Comparison of ENCODE assay signal across 1 cellular context in the genomic region with DNA sequence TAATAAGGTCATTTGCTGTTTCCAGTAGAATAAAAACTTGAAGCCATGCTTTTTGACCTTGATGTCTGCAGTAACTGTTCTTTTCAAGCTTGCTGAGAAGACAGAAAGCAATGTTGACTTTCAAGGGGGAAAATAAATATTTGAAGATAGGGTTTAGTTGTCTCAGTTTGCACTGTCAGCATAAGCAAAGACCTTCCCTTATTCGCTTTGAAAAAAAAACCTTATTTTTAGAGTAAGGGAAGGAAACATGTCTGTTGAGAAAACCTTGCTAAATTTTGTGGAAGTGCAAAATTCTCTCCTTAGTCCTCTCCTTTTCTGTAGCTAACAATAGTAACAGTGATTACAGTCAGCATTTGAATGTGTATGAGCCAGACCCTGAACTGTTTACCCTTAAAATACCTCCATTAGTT.
A peak's percentile ranks its signal among the peaks of the same experiment; 100 is the strongest.
TF ChIP-seq lines count a peak whose summit lies in the region.

No MANE protein-coding gene starts in this region.

TF ChIP-seq in HepG2, 621 proteins besides CTCF, POLR2A, EP300 and RAD21 (continued from another document and continues in another):
- TF ChIP-seq, protein P1, sequence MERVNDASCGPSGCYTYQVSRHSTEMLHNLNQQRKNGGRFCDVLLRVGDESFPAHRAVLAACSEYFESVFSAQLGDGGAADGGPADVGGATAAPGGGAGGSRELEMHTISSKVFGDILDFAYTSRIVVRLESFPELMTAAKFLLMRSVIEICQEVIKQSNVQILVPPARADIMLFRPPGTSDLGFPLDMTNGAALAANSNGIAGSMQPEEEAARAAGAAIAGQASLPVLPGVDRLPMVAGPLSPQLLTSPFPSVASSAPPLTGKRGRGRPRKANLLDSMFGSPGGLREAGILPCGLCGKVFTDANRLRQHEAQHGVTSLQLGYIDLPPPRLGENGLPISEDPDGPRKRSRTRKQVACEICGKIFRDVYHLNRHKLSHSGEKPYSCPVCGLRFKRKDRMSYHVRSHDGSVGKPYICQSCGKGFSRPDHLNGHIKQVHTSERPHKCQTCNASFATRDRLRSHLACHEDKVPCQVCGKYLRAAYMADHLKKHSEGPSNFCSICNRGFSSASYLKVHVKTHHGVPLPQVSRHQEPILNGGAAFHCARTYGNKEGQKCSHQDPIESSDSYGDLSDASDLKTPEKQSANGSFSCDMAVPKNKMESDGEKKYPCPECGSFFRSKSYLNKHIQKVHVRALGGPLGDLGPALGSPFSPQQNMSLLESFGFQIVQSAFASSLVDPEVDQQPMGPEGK (CRISPR knock-in tag; IDR thresholded peaks at IDR 0.05), result peak; percentile 52; the same call in 1 of the 2 replicates
- TF ChIP-seq, protein P2, sequence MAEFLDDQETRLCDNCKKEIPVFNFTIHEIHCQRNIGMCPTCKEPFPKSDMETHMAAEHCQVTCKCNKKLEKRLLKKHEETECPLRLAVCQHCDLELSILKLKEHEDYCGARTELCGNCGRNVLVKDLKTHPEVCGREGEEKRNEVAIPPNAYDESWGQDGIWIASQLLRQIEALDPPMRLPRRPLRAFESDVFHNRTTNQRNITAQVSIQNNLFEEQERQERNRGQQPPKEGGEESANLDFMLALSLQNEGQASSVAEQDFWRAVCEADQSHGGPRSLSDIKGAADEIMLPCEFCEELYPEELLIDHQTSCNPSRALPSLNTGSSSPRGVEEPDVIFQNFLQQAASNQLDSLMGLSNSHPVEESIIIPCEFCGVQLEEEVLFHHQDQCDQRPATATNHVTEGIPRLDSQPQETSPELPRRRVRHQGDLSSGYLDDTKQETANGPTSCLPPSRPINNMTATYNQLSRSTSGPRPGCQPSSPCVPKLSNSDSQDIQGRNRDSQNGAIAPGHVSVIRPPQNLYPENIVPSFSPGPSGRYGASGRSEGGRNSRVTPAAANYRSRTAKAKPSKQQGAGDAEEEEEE (CRISPR knock-in tag; IDR thresholded peaks at IDR 0.05; ENCODE audit: borderline replicate concordance), result no peak
- TF ChIP-seq, protein P3, sequence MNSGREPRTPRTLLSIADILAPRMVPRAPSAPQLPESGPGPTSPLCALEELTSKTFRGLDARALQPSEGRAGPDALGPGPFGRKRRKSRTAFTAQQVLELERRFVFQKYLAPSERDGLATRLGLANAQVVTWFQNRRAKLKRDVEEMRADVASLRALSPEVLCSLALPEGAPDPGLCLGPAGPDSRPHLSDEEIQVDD (CRISPR knock-in tag; IDR thresholded peaks at IDR 0.05; ENCODE audit: borderline replicate concordance), result no peak
- no peak for TF ChIP-seq ZNF746 (CRISPR knock-in tag; IDR thresholded peaks at IDR 0.05)
- TF ChIP-seq TRIM24 (CRISPR knock-in tag; IDR thresholded peaks at IDR 0.05), result no peak
- TF ChIP-seq ZNF260 (CRISPR knock-in tag; IDR thresholded peaks at IDR 0.05; ENCODE audit: borderline replicate concordance, low read depth), result no peak
- no peak for TF ChIP-seq SRY (CRISPR knock-in tag; IDR thresholded peaks at IDR 0.05)
- TF ChIP-seq SMARCE1 (IDR thresholded peaks at IDR 0.05; ENCODE audit: borderline replicate concordance), result no peak
- no peak for TF ChIP-seq ZNF850 (CRISPR knock-in tag; conservative IDR thresholded peaks at IDR 0.05)
- no peak for TF ChIP-seq ZNF839 (CRISPR knock-in tag; IDR thresholded peaks at IDR 0.05; ENCODE audit: borderline replicate concordance)
- TF ChIP-seq, protein P4, sequence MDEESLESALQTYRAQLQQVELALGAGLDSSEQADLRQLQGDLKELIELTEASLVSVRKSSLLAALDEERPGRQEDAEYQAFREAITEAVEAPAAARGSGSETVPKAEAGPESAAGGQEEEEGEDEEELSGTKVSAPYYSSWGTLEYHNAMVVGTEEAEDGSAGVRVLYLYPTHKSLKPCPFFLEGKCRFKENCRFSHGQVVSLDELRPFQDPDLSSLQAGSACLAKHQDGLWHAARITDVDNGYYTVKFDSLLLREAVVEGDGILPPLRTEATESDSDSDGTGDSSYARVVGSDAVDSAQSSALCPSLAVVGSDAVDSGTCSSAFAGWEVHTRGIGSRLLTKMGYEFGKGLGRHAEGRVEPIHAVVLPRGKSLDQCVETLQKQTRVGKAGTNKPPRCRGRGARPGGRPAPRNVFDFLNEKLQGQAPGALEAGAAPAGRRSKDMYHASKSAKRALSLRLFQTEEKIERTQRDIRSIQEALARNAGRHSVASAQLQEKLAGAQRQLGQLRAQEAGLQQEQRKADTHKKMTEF (CRISPR knock-in tag; IDR thresholded peaks at IDR 0.05), result no peak
- TF ChIP-seq ZNF24 (IDR thresholded peaks at IDR 0.05), result no peak
- TF ChIP-seq, protein P5, sequence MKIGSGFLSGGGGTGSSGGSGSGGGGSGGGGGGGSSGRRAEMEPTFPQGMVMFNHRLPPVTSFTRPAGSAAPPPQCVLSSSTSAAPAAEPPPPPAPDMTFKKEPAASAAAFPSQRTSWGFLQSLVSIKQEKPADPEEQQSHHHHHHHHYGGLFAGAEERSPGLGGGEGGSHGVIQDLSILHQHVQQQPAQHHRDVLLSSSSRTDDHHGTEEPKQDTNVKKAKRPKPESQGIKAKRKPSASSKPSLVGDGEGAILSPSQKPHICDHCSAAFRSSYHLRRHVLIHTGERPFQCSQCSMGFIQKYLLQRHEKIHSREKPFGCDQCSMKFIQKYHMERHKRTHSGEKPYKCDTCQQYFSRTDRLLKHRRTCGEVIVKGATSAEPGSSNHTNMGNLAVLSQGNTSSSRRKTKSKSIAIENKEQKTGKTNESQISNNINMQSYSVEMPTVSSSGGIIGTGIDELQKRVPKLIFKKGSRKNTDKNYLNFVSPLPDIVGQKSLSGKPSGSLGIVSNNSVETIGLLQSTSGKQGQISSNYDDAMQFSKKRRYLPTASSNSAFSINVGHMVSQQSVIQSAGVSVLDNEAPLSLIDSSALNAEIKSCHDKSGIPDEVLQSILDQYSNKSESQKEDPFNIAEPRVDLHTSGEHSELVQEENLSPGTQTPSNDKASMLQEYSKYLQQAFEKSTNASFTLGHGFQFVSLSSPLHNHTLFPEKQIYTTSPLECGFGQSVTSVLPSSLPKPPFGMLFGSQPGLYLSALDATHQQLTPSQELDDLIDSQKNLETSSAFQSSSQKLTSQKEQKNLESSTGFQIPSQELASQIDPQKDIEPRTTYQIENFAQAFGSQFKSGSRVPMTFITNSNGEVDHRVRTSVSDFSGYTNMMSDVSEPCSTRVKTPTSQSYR (CRISPR knock-in tag; IDR thresholded peaks at IDR 0.05; ENCODE audit: borderline replicate concordance), result peak; percentile 37; the same call in 1 of the 2 replicates
- no peak for TF ChIP-seq CBFB (CRISPR knock-in tag; IDR thresholded peaks at IDR 0.05)
- 0 out of 2 replicates have a peak, but pooled peaks have one; percentile 38 for TF ChIP-seq SP5 (CRISPR knock-in tag; IDR thresholded peaks at IDR 0.05; ENCODE audit: borderline replicate concordance, low read depth)
- no peak for TF ChIP-seq ZNF841 (CRISPR knock-in tag; IDR thresholded peaks at IDR 0.05; ENCODE audit: borderline replicate concordance)
- TF ChIP-seq, protein P6, sequence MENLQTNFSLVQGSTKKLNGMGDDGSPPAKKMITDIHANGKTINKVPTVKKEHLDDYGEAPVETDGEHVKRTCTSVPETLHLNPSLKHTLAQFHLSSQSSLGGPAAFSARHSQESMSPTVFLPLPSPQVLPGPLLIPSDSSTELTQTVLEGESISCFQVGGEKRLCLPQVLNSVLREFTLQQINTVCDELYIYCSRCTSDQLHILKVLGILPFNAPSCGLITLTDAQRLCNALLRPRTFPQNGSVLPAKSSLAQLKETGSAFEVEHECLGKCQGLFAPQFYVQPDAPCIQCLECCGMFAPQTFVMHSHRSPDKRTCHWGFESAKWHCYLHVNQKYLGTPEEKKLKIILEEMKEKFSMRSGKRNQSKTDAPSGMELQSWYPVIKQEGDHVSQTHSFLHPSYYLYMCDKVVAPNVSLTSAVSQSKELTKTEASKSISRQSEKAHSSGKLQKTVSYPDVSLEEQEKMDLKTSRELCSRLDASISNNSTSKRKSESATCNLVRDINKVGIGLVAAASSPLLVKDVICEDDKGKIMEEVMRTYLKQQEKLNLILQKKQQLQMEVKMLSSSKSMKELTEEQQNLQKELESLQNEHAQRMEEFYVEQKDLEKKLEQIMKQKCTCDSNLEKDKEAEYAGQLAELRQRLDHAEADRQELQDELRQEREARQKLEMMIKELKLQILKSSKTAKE (CRISPR knock-in tag; IDR thresholded peaks at IDR 0.05; ENCODE audit: borderline replicate concordance), result peak; percentile 76
- no peak for TF ChIP-seq RFXAP (CRISPR knock-in tag; IDR thresholded peaks at IDR 0.05; ENCODE audit: borderline replicate concordance)
- TF ChIP-seq CHD4 (IDR thresholded peaks at IDR 0.05; ENCODE audit: borderline replicate concordance, low read length), result no peak
- TF ChIP-seq, protein P7, sequence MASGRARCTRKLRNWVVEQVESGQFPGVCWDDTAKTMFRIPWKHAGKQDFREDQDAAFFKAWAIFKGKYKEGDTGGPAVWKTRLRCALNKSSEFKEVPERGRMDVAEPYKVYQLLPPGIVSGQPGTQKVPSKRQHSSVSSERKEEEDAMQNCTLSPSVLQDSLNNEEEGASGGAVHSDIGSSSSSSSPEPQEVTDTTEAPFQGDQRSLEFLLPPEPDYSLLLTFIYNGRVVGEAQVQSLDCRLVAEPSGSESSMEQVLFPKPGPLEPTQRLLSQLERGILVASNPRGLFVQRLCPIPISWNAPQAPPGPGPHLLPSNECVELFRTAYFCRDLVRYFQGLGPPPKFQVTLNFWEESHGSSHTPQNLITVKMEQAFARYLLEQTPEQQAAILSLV (CRISPR knock-in tag; IDR thresholded peaks at IDR 0.05; ENCODE audit: borderline replicate concordance), result no peak
- no peak for TF ChIP-seq AGO1 (IDR thresholded peaks at IDR 0.05; ENCODE audit: low read depth, low read length, poor library complexity, severe bottlenecking)
- peak; percentile 26; the same call in 1 of the 2 replicates for TF ChIP-seq PHF21A (CRISPR knock-in tag; IDR thresholded peaks at IDR 0.05)
- no peak for TF ChIP-seq ZKSCAN5 (CRISPR knock-in tag; IDR thresholded peaks at IDR 0.05)
- TF ChIP-seq HOXA9 (CRISPR knock-in tag; IDR thresholded peaks at IDR 0.05; ENCODE audit: borderline replicate concordance), result no peak
- TF ChIP-seq FIP1L1 (IDR thresholded peaks at IDR 0.05; ENCODE audit: borderline replicate concordance, insufficient read depth, low read depth, low read length), result no peak
- TF ChIP-seq PLRG1 (conservative IDR thresholded peaks at IDR 0.05), result no peak
- no peak for TF ChIP-seq ZNF224 (CRISPR knock-in tag; IDR thresholded peaks at IDR 0.05)
- no peak for TF ChIP-seq SOX13 (IDR thresholded peaks at IDR 0.05)
- peak in 1 of 2 experiments; percentile 93; a peak in 2 of 4 replicates for TF ChIP-seq SOX13 (CRISPR knock-in tag; conservative IDR thresholded peaks at IDR 0.05 in 1 of 2, IDR thresholded peaks at IDR 0.05 in 1 of 2)
- TF ChIP-seq, protein P8, sequence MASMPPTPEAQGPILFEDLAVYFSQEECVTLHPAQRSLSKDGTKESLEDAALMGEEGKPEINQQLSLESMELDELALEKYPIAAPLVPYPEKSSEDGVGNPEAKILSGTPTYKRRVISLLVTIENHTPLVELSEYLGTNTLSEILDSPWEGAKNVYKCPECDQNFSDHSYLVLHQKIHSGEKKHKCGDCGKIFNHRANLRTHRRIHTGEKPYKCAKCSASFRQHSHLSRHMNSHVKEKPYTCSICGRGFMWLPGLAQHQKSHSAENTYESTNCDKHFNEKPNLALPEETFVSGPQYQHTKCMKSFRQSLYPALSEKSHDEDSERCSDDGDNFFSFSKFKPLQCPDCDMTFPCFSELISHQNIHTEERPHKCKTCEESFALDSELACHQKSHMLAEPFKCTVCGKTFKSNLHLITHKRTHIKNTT (CRISPR knock-in tag; IDR thresholded peaks at IDR 0.05), result no peak
- no peak for TF ChIP-seq PHF20 (CRISPR knock-in tag; IDR thresholded peaks at IDR 0.05)
- no peak for TF ChIP-seq NFYB (CRISPR knock-in tag; IDR thresholded peaks at IDR 0.05)
- TF ChIP-seq, protein P9, sequence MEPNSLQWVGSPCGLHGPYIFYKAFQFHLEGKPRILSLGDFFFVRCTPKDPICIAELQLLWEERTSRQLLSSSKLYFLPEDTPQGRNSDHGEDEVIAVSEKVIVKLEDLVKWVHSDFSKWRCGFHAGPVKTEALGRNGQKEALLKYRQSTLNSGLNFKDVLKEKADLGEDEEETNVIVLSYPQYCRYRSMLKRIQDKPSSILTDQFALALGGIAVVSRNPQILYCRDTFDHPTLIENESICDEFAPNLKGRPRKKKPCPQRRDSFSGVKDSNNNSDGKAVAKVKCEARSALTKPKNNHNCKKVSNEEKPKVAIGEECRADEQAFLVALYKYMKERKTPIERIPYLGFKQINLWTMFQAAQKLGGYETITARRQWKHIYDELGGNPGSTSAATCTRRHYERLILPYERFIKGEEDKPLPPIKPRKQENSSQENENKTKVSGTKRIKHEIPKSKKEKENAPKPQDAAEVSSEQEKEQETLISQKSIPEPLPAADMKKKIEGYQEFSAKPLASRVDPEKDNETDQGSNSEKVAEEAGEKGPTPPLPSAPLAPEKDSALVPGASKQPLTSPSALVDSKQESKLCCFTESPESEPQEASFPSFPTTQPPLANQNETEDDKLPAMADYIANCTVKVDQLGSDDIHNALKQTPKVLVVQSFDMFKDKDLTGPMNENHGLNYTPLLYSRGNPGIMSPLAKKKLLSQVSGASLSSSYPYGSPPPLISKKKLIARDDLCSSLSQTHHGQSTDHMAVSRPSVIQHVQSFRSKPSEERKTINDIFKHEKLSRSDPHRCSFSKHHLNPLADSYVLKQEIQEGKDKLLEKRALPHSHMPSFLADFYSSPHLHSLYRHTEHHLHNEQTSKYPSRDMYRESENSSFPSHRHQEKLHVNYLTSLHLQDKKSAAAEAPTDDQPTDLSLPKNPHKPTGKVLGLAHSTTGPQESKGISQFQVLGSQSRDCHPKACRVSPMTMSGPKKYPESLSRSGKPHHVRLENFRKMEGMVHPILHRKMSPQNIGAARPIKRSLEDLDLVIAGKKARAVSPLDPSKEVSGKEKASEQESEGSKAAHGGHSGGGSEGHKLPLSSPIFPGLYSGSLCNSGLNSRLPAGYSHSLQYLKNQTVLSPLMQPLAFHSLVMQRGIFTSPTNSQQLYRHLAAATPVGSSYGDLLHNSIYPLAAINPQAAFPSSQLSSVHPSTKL (CRISPR knock-in tag; IDR thresholded peaks at IDR 0.05), result peak; percentile 96
- TF ChIP-seq PITX1 (CRISPR knock-in tag; IDR thresholded peaks at IDR 0.05), result peak; percentile 61; the same call in 1 of the 2 replicates
- TF ChIP-seq LCORL (IDR thresholded peaks at IDR 0.05), result no peak
- peak; percentile 67; the same call in 1 of the 2 replicates for TF ChIP-seq LCORL (CRISPR knock-in tag; IDR thresholded peaks at IDR 0.05)
- no peak for TF ChIP-seq ZNF703 (CRISPR knock-in tag; IDR thresholded peaks at IDR 0.05; ENCODE audit: borderline replicate concordance)
- no peak for TF ChIP-seq ELF4 (CRISPR knock-in tag; IDR thresholded peaks at IDR 0.05; ENCODE audit: borderline replicate concordance)
- TF ChIP-seq AGO2 (optimal IDR thresholded peaks at IDR 0.05; ENCODE audit: low read depth, low read length), result no peak
- TF ChIP-seq HIVEP1 (CRISPR knock-in tag; IDR thresholded peaks at IDR 0.05), result no peak
- TF ChIP-seq, protein P10, sequence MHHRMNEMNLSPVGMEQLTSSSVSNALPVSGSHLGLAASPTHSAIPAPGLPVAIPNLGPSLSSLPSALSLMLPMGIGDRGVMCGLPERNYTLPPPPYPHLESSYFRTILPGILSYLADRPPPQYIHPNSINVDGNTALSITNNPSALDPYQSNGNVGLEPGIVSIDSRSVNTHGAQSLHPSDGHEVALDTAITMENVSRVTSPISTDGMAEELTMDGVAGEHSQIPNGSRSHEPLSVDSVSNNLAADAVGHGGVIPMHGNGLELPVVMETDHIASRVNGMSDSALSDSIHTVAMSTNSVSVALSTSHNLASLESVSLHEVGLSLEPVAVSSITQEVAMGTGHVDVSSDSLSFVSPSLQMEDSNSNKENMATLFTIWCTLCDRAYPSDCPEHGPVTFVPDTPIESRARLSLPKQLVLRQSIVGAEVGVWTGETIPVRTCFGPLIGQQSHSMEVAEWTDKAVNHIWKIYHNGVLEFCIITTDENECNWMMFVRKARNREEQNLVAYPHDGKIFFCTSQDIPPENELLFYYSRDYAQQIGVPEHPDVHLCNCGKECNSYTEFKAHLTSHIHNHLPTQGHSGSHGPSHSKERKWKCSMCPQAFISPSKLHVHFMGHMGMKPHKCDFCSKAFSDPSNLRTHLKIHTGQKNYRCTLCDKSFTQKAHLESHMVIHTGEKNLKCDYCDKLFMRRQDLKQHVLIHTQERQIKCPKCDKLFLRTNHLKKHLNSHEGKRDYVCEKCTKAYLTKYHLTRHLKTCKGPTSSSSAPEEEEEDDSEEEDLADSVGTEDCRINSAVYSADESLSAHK (CRISPR knock-in tag; IDR thresholded peaks at IDR 0.05; ENCODE audit: borderline replicate concordance), result no peak
